Comparison of ENCODE assay signal across 18 cellular contexts in genomic region chr20:5871720-5872410, GRCh38. TPM values are rescaled to one million over a fixed set of nuclear protein-coding genes. Genes with fewer than 3 reads are reported as not detected.
"Had no signal": no experiment of that assay in that cellular context is flagged by ENCODE, and none has a peak within 500 bp of the region (broad histone marks: within the 10 kb centered on the region; RNA-seq: fewer than 3 reads in every experiment).

No MANE protein-coding gene starts in this region.

- H3K4me1 ChIP-seq: left ventricle myocardium inferior, tibial nerve had no signal

- H3K27ac ChIP-seq: left ventricle myocardium inferior, skin epidermis, tibial nerve, VCaP had no signal

- H3K36me3 Mint-ChIP-seq: activated naive CD4-positive, alpha-beta T cell treated with anti-CD3 and anti-CD28 coated beads, Interleukin-2, amount 10 ng/mL, durations not matched to agents 7 days and 5 days; memory B cell; natural killer cell treated with Interleukin-12 subunit alpha and Interleukin-12 subunit beta and Interleukin-15 and Interleukin-18, amount 100 ng/mL, for 72 hours had no signal

- H3K4me3 Mint-ChIP-seq: activated CD4-positive, alpha-beta memory T cell treated with anti-CD3 and anti-CD28 coated beads, Interleukin-2, amount 10 ng/mL, durations not matched to agents 7 days and 5 days; activated naive CD4-positive, alpha-beta T cell treated with anti-CD3 and anti-CD28 coated beads, Interleukin-2, amount 10 ng/mL, durations not matched to agents 7 days and 5 days; activated T-cell treated with anti-CD3 and anti-CD28 coated beads, Interleukin-2, amount 50 U/mL, for 24 hours; memory B cell; natural killer cell treated with Interleukin-12 subunit alpha and Interleukin-12 subunit beta and Interleukin-15 and Interleukin-18, amount 100 ng/mL, for 72 hours had no signal

- ATAC-seq: natural killer cell treated with Interleukin-12 subunit alpha and Interleukin-12 subunit beta and Interleukin-15 and Interleukin-18, amount 100 ng/mL, for 72 hours had no signal

- H3K4me3 ChIP-seq: left ventricle myocardium inferior, skin epidermis, tibial nerve had no signal

- H3K27ac Mint-ChIP-seq: activated CD4-positive, alpha-beta memory T cell treated with anti-CD3 and anti-CD28 coated beads, Interleukin-2, amount 10 ng/mL, durations not matched to agents 7 days and 5 days; activated naive CD4-positive, alpha-beta T cell treated with anti-CD3 and anti-CD28 coated beads, Interleukin-2, amount 10 ng/mL, durations not matched to agents 7 days and 5 days; activated T-cell treated with anti-CD3 and anti-CD28 coated beads, Interleukin-2, amount 50 U/mL, for 24 hours; memory B cell; natural killer cell treated with Interleukin-12 subunit alpha and Interleukin-12 subunit beta and Interleukin-15 and Interleukin-18, amount 100 ng/mL, for 72 hours had no signal

- H3K9me3 Mint-ChIP-seq: activated CD4-positive, alpha-beta memory T cell treated with anti-CD3 and anti-CD28 coated beads, Interleukin-2, amount 10 ng/mL, durations not matched to agents 7 days and 5 days; activated naive CD4-positive, alpha-beta T cell treated with anti-CD3 and anti-CD28 coated beads, Interleukin-2, amount 10 ng/mL, durations not matched to agents 7 days and 5 days; activated T-cell treated with anti-CD3 and anti-CD28 coated beads, Interleukin-2, amount 50 U/mL, for 24 hours; natural killer cell treated with Interleukin-12 subunit alpha and Interleukin-12 subunit beta and Interleukin-15 and Interleukin-18, amount 100 ng/mL, for 72 hours had no signal

- H3K36me3 ChIP-seq: left ventricle myocardium inferior, tibial nerve had no signal

- DNase-seq: activated CD4-positive, alpha-beta memory T cell treated with anti-CD3 and anti-CD28 coated beads, Interleukin-2, amount 10 ng/mL, durations not matched to agents 7 days and 5 days; activated CD4-positive, alpha-beta T cell treated with anti-CD3 and anti-CD28 coated beads for 4 hours; activated naive CD4-positive, alpha-beta T cell treated with anti-CD3 and anti-CD28 coated beads, Interleukin-2, amount 10 ng/mL, durations not matched to agents 7 days and 5 days; activated T-cell treated with anti-CD3 and anti-CD28 coated beads, Interleukin-2, amount 50 U/mL, for 24 hours; hippocampal formation; kidney; left ventricle myocardium inferior; occipital lobe; stimulated activated CD4-positive, alpha-beta T cell treated with anti-CD3 and anti-CD28 coated beads, Interleukin-15, amount 100 ng/mL, for 24 hours; stimulated activated CD4-positive, alpha-beta T cell treated with anti-CD3 and anti-CD28 coated beads, Interleukin-4, amount 100 ng/mL, for 4 hours; stimulated activated CD8-positive, alpha-beta memory T cell treated with anti-CD3 and anti-CD28 coated beads, Interleukin-4, amount 100 ng/mL, for 48 hours; stimulated activated naive CD4-positive, alpha-beta T cell treated with Interleukin-2 at 50 U/mL for 16 hours; T-helper 9 cell had no signal

- H3K4me1 Mint-ChIP-seq: activated CD4-positive, alpha-beta memory T cell treated with anti-CD3 and anti-CD28 coated beads, Interleukin-2, amount 10 ng/mL, durations not matched to agents 7 days and 5 days; activated naive CD4-positive, alpha-beta T cell treated with anti-CD3 and anti-CD28 coated beads, Interleukin-2, amount 10 ng/mL, durations not matched to agents 7 days and 5 days; memory B cell had no signal

- H3K27me3 ChIP-seq: tibial nerve had no signal

RNA-seq across cellular contexts. Expression of gene CHGB, which starts 39.4 kb away (rescaled TPM):
- total RNA-seq: activated CD4-positive, alpha-beta memory T cell treated with anti-CD3 and anti-CD28 coated beads, Interleukin-2, amount 10 ng/mL, durations not matched to agents 7 days and 5 days; natural killer cell treated with Interleukin-12 subunit alpha and Interleukin-12 subunit beta and Interleukin-15 and Interleukin-18, amount 100 ng/mL, for 72 hours had no signal
